Comparison of ENCODE assay signal across 25 cellular contexts in genomic region chr11:88428959-88429358, GRCh38.
"Had no signal": no experiment of that assay in that cellular context is flagged by ENCODE, and none has a peak within 500 bp of the region (broad histone marks: within the 10 kb centered on the region; RNA-seq: fewer than 3 reads in every experiment).

No MANE protein-coding gene starts in this region.

- H3K9me3 ChIP-seq: adrenal gland, ascending aorta, heart right ventricle, left lung, right lobe of liver, stomach, suprapubic skin, tibial nerve had no signal

- H3K27me3 ChIP-seq: adrenal gland, ascending aorta, brain microvascular endothelial cell, heart right ventricle, left lung, right lobe of liver, stomach, suprapubic skin, tibial nerve had no signal

- H3K4me3 ChIP-seq: adrenal gland, ascending aorta, heart right ventricle, left lung, lung, right lobe of liver, stomach, suprapubic skin, tibial nerve had no signal

- DNase-seq: activated B cell treated with CpG ODN at 0.5 μM for 24 hours; activated CD4-positive, alpha-beta T cell treated with anti-CD3 and anti-CD28 coated beads for 4 hours; activated CD4-positive, alpha-beta T cell treated with anti-CD3 and anti-CD28 coated beads, Interleukin-2, amount 50 U/mL, for 48 hours; activated CD8-positive, alpha-beta memory T cell treated with anti-CD3 and anti-CD28 coated beads, Interleukin-2, amount 50 U/mL, for 48 hours; activated naive CD4-positive, alpha-beta T cell; activated T-cell treated with anti-CD3 and anti-CD28 coated beads, Interleukin-2, amount 50 U/mL, for 4 hours; adrenal gland; brain microvascular endothelial cell; caudate nucleus; effector CD4-positive, alpha-beta T cell; heart right ventricle; left lung; naive B cell; posterior cingulate gyrus; right lobe of liver; small intestine; stimulated activated CD4-positive, alpha-beta T cell treated with anti-CD3 and anti-CD28 coated beads, Interleukin-2, amount 100 ng/mL, for 24 hours; stomach had no signal

- H3K27ac ChIP-seq: adrenal gland, ascending aorta, brain microvascular endothelial cell, heart right ventricle, left lung, right lobe of liver, stomach, suprapubic skin, tibial nerve had no signal

- ATAC-seq: activated T-cell treated with anti-CD3 and anti-CD28 coated beads, Interleukin-2, amount 50 U/mL, for 4 hours; heart right ventricle; left lung; right lobe of liver; stimulated activated effector memory CD8-positive, alpha-beta T cell treated with anti-CD3 and anti-CD28 coated beads, Interleukin-12 subunit alpha, Interleukin-12 subunit beta, amount 100 ng/mL, for 72 hours had no signal

- H3K4me1 ChIP-seq: adrenal gland, ascending aorta, right lobe of liver, stomach, tibial nerve had no signal

- H3K36me3 ChIP-seq: adrenal gland, ascending aorta, brain microvascular endothelial cell, heart right ventricle, left lung, right lobe of liver, stomach, suprapubic skin, tibial nerve had no signal

- FAIRE-seq: endometrium, small intestine, TTC549 had no signal
